ENCODE assay signal across 1 cellular context in genomic region chr6:56343295-56343694, GRCh38.
TF ChIP-seq lines count a peak whose summit lies in the region.

No MANE protein-coding gene starts in this region.

TF ChIP-seq in SK-N-SH, 30 proteins besides CTCF, POLR2A, EP300 and RAD21 (continued from another document):
- TF ChIP-seq USF1 (IDR thresholded peaks at IDR 0.05; ENCODE audit: borderline replicate concordance, low read depth) (no peak), MXI1 (IDR thresholded peaks at IDR 0.05; ENCODE audit: low read depth, low read length) (peak; percentile 37; the same call in 1 of the 2 replicates), MEF2A (IDR thresholded peaks at IDR 0.05; ENCODE audit: borderline replicate concordance, low read depth) (no peak), RXRA (IDR thresholded peaks at IDR 0.05; ENCODE audit: borderline replicate concordance, low read depth) (no peak), FOXM1 (IDR thresholded peaks at IDR 0.05; ENCODE audit: low read depth) (no peak), USF2 (IDR thresholded peaks at IDR 0.05; ENCODE audit: borderline replicate concordance, low read depth, low read length) (no peak), EZH2phosphoT487 (IDR thresholded peaks at IDR 0.05; ENCODE audit: borderline replicate concordance, low read depth) (no peak)
